In genomic region chr2:68251187-68251854, GRCh38 we compare ENCODE assay signal across 8 cellular contexts. TPM values are rescaled to one million over a fixed set of nuclear protein-coding genes. Genes with fewer than 3 reads are reported as not detected.
DNase-seq lines count a peak whose midpoint lies in the region; ATAC-seq and TF ChIP-seq lines count a peak whose summit lies in the region.

No MANE protein-coding gene starts in this region.

- H3K4me3 Mint-ChIP-seq in chondrocyte (ENCODE audit: unreplicated experiment) = peak overlapping the region; percentile 94

- H3K36me3 Mint-ChIP-seq in chondrocyte (ENCODE audit: low read depth) = no peaks in the 10 kb centered on the region

- TF ChIP-seq CTCF in AG10803 (conservative IDR thresholded peaks at IDR 0.05; ENCODE audit: low read length) = peak; percentile 74
- TF ChIP-seq CTCF in chondrocyte (IDR thresholded peaks at IDR 0.05) = peak; percentile 83

- peak overlapping the region; percentile 83 for H3K4me3 ChIP-seq in AG10803 (ENCODE audit: low read length)

- ATAC-seq in GM19035 (IDR thresholded peaks at IDR 0.05; ENCODE audit: unreplicated experiment) (peak; percentile 50), HG03354 (IDR thresholded peaks at IDR 0.05; ENCODE audit: poor library complexity, severe bottlenecking, unreplicated experiment) (peak; percentile 62)

- peak overlapping the region; percentile 97 for H3K27ac Mint-ChIP-seq in chondrocyte (ENCODE audit: unreplicated experiment)

- no peaks in the 10 kb centered on the region for H3K27me3 Mint-ChIP-seq in chondrocyte (ENCODE audit: low read depth)

- no peaks in the 10 kb centered on the region for H3K9me3 Mint-ChIP-seq in chondrocyte (ENCODE audit: low read depth)

- DNase-seq in AG10803 (ENCODE audit: low read depth) (peak; percentile 69), NCI-H446 (lab: John Stamatoyannopoulos, UW) (peak; percentile 46 to 63), chondrocyte (ENCODE audit: low spot score) (no peak), kidney tubule cell (ENCODE audit: low spot score) (peak; percentile 85)
- DNase-seq in activated CD4-positive, alpha-beta T cell treated with anti-CD3 and anti-CD28 coated beads for 24 hours (ENCODE audit: low read depth in 2 of 2) = peak; percentile 46 to 60
- DNase-seq in stimulated activated CD4-positive, alpha-beta T cell treated with anti-CD3 and anti-CD28 coated beads, Interleukin-2, amount 100 ng/mL, for 24 hours = peak; percentile 71 to 73

- peaks cover 42% of the 10 kb centered on the region for H3K4me1 Mint-ChIP-seq in chondrocyte (ENCODE audit: low read depth)

RNA-seq across cellular contexts. Expression of gene PPP3R1, which starts 1.0 kb away (rescaled TPM):
- 56.2 to 72.3 TPM (median 70.8 TPM) in 3 replicates for total RNA-seq in chondrocyte
